ENCODE assay signal across 35 cellular contexts in the genomic region with DNA sequence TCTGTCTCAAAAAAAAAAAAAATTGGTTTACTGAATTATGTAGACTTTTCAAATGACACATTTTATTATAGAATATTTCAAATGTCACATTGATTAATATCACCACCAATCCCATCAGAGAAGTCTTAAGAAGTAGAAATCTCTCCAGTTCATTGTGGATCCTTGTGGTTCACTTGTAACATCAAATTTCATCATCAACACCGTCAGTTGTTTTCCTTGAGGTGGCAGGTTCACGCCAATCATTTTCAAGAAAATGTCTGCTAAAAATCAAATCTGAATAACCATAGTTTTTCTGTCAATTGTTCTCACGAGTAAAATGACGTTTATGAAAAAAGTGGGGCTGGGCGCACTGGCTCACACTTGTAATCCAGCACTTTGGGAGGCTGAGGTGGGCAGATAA.
"Had no signal": no experiment of that assay in that cellular context is flagged by ENCODE, and none has a peak within 500 bp of the region (broad histone marks: within the 10 kb centered on the region; RNA-seq: fewer than 3 reads in every experiment).

No MANE protein-coding gene starts in this region.

- H3K9ac ChIP-seq: KMS-11 had no signal

- DNase-seq: Karpas-422, Kasumi-1, KG1, MG63, MM.1S, MV-4-11, NCI-H1048, NCI-H1092, NCI-H1092 treated with DMSO at 0.1 percent for 48 hours, NCI-H1105, NCI-H1105 treated with DMSO at 0.1 percent for 48 hours, NCI-H1417, NCI-H1417 treated with DMSO at 0.1 percent for 48 hours, NCI-H1436, NCI-H1436 treated with DMSO at 0.1 percent for 48 hours, NCI-H146, NCI-H1694, NCI-H1694 treated with DMSO at 0.1 percent for 48 hours, NCI-H187, NCI-H187 treated with DMSO at 0.1 percent for 48 hours, NCI-H1930, NCI-H2029, NCI-H2029 treated with DMSO at 0.1 percent for 48 hours, NCI-H2081, NCI-H2081 treated with DMSO at 0.1 percent for 48 hours, NCI-H2107, NCI-H2171, NCI-H2171 treated with DMSO at 0.1 percent for 48 hours, NCI-H2227 treated with DMSO at 0.1 percent for 48 hours, NCI-H226, NCI-H345, NCI-H446, NCI-H446 treated with DMSO at 0.1 percent for 48 hours, NCI-H510A had no signal

- H3K27ac ChIP-seq: KMS-11 had no signal

- H3K36me3 ChIP-seq: MG63 had no signal

- H3K27me3 ChIP-seq: MG63 had no signal

- H3K4me3 ChIP-seq: MG63 had no signal

- H3K4me2 ChIP-seq: KMS-11 had no signal
